2 cellular contexts compared by ENCODE assay signal in genomic region chr20:20393207-20393606, GRCh38.
A peak's percentile ranks its signal among the peaks of the same experiment; 100 is the strongest.
TF ChIP-seq lines count a peak whose summit lies in the region.

No MANE protein-coding gene starts in this region.

TF ChIP-seq in IMR-90, 13 proteins besides CTCF, POLR2A, EP300 and RAD21:
- TF ChIP-seq CEBPB (IDR thresholded peaks at IDR 0.05; ENCODE audit: low read depth, low read length) (no peak), RCOR1 (IDR thresholded peaks at IDR 0.05; ENCODE audit: insufficient replicate concordance, low read length) (peak; percentile 39), BHLHE40 (IDR thresholded peaks at IDR 0.05; ENCODE audit: low read depth, low read length) (peak; percentile 63; the same call in 1 of the 2 replicates), FOS (IDR thresholded peaks at IDR 0.05; ENCODE audit: low read depth, low read length) (0 out of 2 replicates have a peak, but pooled peaks have one; percentile 13), MAZ (IDR thresholded peaks at IDR 0.05; ENCODE audit: borderline replicate concordance, low read depth, low read length) (peak; percentile 43; the same call in 1 of the 2 replicates), NFE2L2 (IDR thresholded peaks at IDR 0.05; ENCODE audit: low read depth, low read length) (peak; percentile 82)

TF ChIP-seq in K562, 482 proteins besides CTCF, POLR2A, EP300 and RAD21:
- TF ChIP-seq ZNF551 (CRISPR knock-in tag; IDR thresholded peaks at IDR 0.05) (no peak), L3MBTL2 (IDR thresholded peaks at IDR 0.05) (peak; percentile 26; the same call in 1 of the 2 replicates), UBTF (IDR thresholded peaks at IDR 0.05; ENCODE audit: borderline replicate concordance in 1 of 2, low read depth in 2 of 2, low read length in 2 of 2) (0 out of 4 replicates have a peak, but pooled peaks of 1 of the 2 experiments have one; percentile 31), C11orf30 (IDR thresholded peaks at IDR 0.05; ENCODE audit: low read depth) (peak; percentile 70; the same call in 1 of the 2 replicates), RNF2 (IDR thresholded peaks at IDR 0.05) (no peak), ZNF316 (IDR thresholded peaks at IDR 0.05) (peak; percentile 59), MAFG (tag; conservative IDR thresholded peaks at IDR 0.05) (peak; percentile 64), NFE2 (IDR thresholded peaks at IDR 0.05; ENCODE audit: low read depth) (peak; percentile 73), ZNF3 (CRISPR knock-in tag; IDR thresholded peaks at IDR 0.05) (peak; percentile 72), EGR1 (conservative IDR thresholded peaks at IDR 0.05) (peak; percentile 69)
